9 cellular contexts compared by ENCODE assay signal in the genomic region with DNA sequence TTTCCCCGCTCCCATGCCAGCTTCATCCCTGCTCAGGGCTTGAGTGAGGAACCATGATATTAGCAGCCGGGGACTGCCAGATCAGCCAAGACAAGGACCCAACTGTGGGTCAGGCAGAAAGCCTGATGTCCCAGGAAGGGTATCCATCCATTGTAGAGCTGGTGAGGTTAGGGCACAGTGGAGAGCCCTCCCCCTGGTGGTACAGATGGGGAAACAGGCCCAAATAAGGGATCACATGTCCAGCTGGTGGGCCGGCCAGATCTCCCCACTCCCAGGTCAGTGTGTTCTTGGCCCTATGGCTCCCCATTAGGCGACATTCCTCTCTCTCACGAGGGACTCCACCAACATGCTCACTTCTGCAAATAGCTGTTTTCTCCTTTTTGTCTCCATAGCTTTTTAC. TPM values are rescaled to one million over a fixed set of nuclear protein-coding genes. Genes with fewer than 3 reads are reported as not detected.
DNase-seq lines count a peak whose midpoint lies in the region; ATAC-seq and TF ChIP-seq lines count a peak whose summit lies in the region.
"Had no signal": no experiment of that assay in that cellular context is flagged by ENCODE, and none has a peak within 500 bp of the region (broad histone marks: within the 10 kb centered on the region; RNA-seq: fewer than 3 reads in every experiment).

No MANE protein-coding gene starts in this region.

- peak; percentile 51 for TF ChIP-seq CTCF in IMR-90 (conservative IDR thresholded peaks at IDR 0.05; ENCODE audit: low read depth, low read length)
- TF ChIP-seq CTCF in astrocyte of the spinal cord (IDR thresholded peaks at IDR 0.05; ENCODE audit: low read depth, low read length): peak; percentile 70
- TF ChIP-seq CTCF in natural killer cell (IDR thresholded peaks at IDR 0.05): no peak

- no peak overlapping the region for H3K18ac ChIP-seq in IMR-90 (ENCODE audit: low read depth, low read length)

- no TSS peak for BruUV-seq in IMR-90 (replicated peaks; lab: Mats Ljungman, UMichigan)

- intact Hi-C loops in IMR-90 (cut with micrococcal nuclease) (loop anchor here (1.0 kb wide), 1 partner anchor 45 kb away; no protein-coding TSS in a partner anchor), natural killer cell (cut with micrococcal nuclease) (loop anchor here (2.0 kb wide), 1 partner anchor 45 kb away; no protein-coding TSS in a partner anchor)

- in situ Hi-C loops in IMR-90 (cut with MboI; ENCODE audit: low sequenced_read_pairs): no loop called here
- in situ Hi-C loops in astrocyte of the spinal cord (cut with HindIII; ENCODE audit: low sequenced_read_pairs): no loop called here

- 100% methylated on average over 2 of the region's 5 CpGs; no CpG with 5 or more reads in 1 of the 2 experiments for WGBS in IMR-90 (ENCODE audit: extremely low coverage in 2 of 2, insufficient read length in 1 of 2), 2 experiments

- no peak overlapping the region for H2AFZ ChIP-seq in IMR-90 (replicated peaks; ENCODE audit: low read length, poor library complexity)

- H3K9me1 ChIP-seq in IMR-90 (ENCODE audit: insufficient read depth, low read length): peaks cover 18% of the 10 kb centered on the region

- H3K27ac Mint-ChIP-seq in natural killer cell: no peak overlapping the region

- no peaks in the 10 kb centered on the region for H3K36me3 ChIP-seq in IMR-90 (ENCODE audit: control insufficient read depth, insufficient read depth, low read length)

- H2AK5ac ChIP-seq in IMR-90 (ENCODE audit: low read depth, low read length): peak overlapping the region; percentile 59; the same call in 1 of the 2 replicates

- H3K27ac ChIP-seq in IMR-90 (ENCODE audit: insufficient read depth, low read length): no peak overlapping the region

- no peak overlapping the region for H2BK5ac ChIP-seq in IMR-90 (ENCODE audit: low read depth, low read length, poor library complexity, severe bottlenecking)

- no peaks in the 10 kb centered on the region for H3K4me1 Mint-ChIP-seq in natural killer cell

- DNase-seq in ELR (ENCODE audit: low read depth) (peak; percentile 66), IMR-90 (peak; percentile 25), astrocyte of the spinal cord (ENCODE audit: low read depth, low spot score) (no peak), natural killer cell (no peak), NCI-H187 (lab: John Stamatoyannopoulos, UW) (no peak)
- DNase-seq in activated effector memory CD4-positive, alpha-beta T cell treated with anti-CD3 and anti-CD28 coated beads, Interleukin-2, amount 50 U/mL, for 16 hours: no peak

- peaks cover 10% of the 10 kb centered on the region for H3K4me1 ChIP-seq in IMR-90 (ENCODE audit: control insufficient read depth, insufficient read depth, low read length)

- no peaks in the 10 kb centered on the region for H3K9me3 Mint-ChIP-seq in natural killer cell

- POLR2A ChIA-PET in IMR-90 (lab: Charles Lee; ENCODE audit: unreplicated experiment): no interaction called here

- H3K14ac ChIP-seq in IMR-90 (replicated peaks; ENCODE audit: low read depth, low read length): no peak overlapping the region

- peak overlapping the region; percentile 36; the same call in 2 of the 3 replicates for H2BK15ac ChIP-seq in IMR-90 (ENCODE audit: low read depth, low read length)

- H4K5ac ChIP-seq in IMR-90 (ENCODE audit: low read depth, low read length): no peak overlapping the region

- H2AK9ac ChIP-seq in IMR-90 (replicated peaks; ENCODE audit: low read depth, low read length, poor library complexity): no peak overlapping the region

- H3K4me2 ChIP-seq in IMR-90 (ENCODE audit: low read depth, low read length): no peak overlapping the region

- peaks cover 9% of the 10 kb centered on the region; the same call in 1 of the 2 replicates for H3K27me3 ChIP-seq in IMR-90 (ENCODE audit: control insufficient read depth, insufficient read depth, low read length)

- H4K8ac ChIP-seq in IMR-90 (ENCODE audit: low read depth in 2 of 2, low read length in 2 of 2): no peak overlapping the region

- peak overlapping the region; percentile 56 for H3K4ac ChIP-seq in IMR-90 (ENCODE audit: low read depth, low read length)

- H3K79me1 ChIP-seq in IMR-90 (ENCODE audit: low read depth in 1 of 2, low read length in 2 of 2): no peaks in the 10 kb centered on the region

- H3K4me3 Mint-ChIP-seq in natural killer cell: no peak overlapping the region

- ATAC-seq in IMR-90 (ENCODE audit: low read depth) (peak; percentile 48; the same call in 1 of the 2 replicates), natural killer cell (peak in 2 of 3 donors; percentile 65 to 68), HG02623 (IDR thresholded peaks at IDR 0.05; ENCODE audit: unreplicated experiment) (no peak), HG02642 (IDR thresholded peaks at IDR 0.05; ENCODE audit: poor library complexity, unreplicated experiment) (no peak)

- dilution Hi-C loops in IMR-90 (cut with HindIII; ENCODE audit: low sequenced_read_pairs, unreplicated experiment): no loop called here

- CTCF ChIA-PET in IMR-90 (lab: Yijun Ruan, JAX): interaction anchor here (0.7 to 1.0 kb wide), 3 partner anchors 13 to 118 kb away, joined by 3 read pairs; no protein-coding TSS in a partner anchor

- no peaks in the 10 kb centered on the region for H3K36me3 Mint-ChIP-seq in natural killer cell

- no peak overlapping the region for H3K56ac ChIP-seq in IMR-90 (ENCODE audit: extremely low read depth, insufficient read depth, low read length)

- peak; percentile 32 for TF ChIP-seq RAD21 in IMR-90 (IDR thresholded peaks at IDR 0.05; ENCODE audit: low read length)

- H4K91ac ChIP-seq in IMR-90 (ENCODE audit: insufficient read depth, low read depth, low read length): 0 out of 2 replicates have a peak overlapping the region, but pooled peaks have one; percentile 2

- peak overlapping the region; percentile 39 for H2BK20ac ChIP-seq in IMR-90 (ENCODE audit: low read depth, low read length)

- H3K9me3 ChIP-seq in IMR-90 (ENCODE audit: control insufficient read depth, insufficient read depth, low read length): no peaks in the 10 kb centered on the region

- H3K9ac ChIP-seq in IMR-90 (ENCODE audit: low read depth, low read length): no peak overlapping the region

- peak overlapping the region; percentile 64 for H2BK120ac ChIP-seq in IMR-90 (ENCODE audit: low read depth, low read length)

- TF ChIP-seq POLR2A in IMR-90 (IDR thresholded peaks at IDR 0.05; ENCODE audit: low read depth, low read length): no peak

- H3K4me3 ChIP-seq in IMR-90 (ENCODE audit: insufficient read depth, low read depth, low read length): no peak overlapping the region
- no peak overlapping the region for H3K4me3 ChIP-seq in astrocyte of the spinal cord (ENCODE audit: low read depth, low read length)

- H3K27me3 Mint-ChIP-seq in natural killer cell (ENCODE audit: low read depth in 2 of 2): peaks cover 14 to 26% of the 10 kb centered on the region in 2 donors

- H4K20me1 ChIP-seq in IMR-90 (ENCODE audit: insufficient read depth, low read length): no peaks in the 10 kb centered on the region

- H3K23ac ChIP-seq in IMR-90 (ENCODE audit: low read depth, low read length): no peak overlapping the region

TF ChIP-seq in IMR-90, 13 proteins besides CTCF, POLR2A, EP300 and RAD21:
- TF ChIP-seq ELK1 (IDR thresholded peaks at IDR 0.05; ENCODE audit: borderline replicate concordance, low read depth, low read length) (no peak), MXI1 (IDR thresholded peaks at IDR 0.05; ENCODE audit: borderline replicate concordance, low read depth, low read length) (no peak), NFE2L2 (IDR thresholded peaks at IDR 0.05; ENCODE audit: low read depth, low read length) (no peak), MAFK (IDR thresholded peaks at IDR 0.05; ENCODE audit: low read depth, low read length) (no peak), RFX5 (IDR thresholded peaks at IDR 0.05; ENCODE audit: low read depth, low read length) (no peak), SMC3 (IDR thresholded peaks at IDR 0.05; ENCODE audit: low read depth, low read length) (peak; percentile 54), FOS (IDR thresholded peaks at IDR 0.05; ENCODE audit: low read depth, low read length) (no peak), RCOR1 (IDR thresholded peaks at IDR 0.05; ENCODE audit: insufficient replicate concordance, low read length) (no peak), BHLHE40 (IDR thresholded peaks at IDR 0.05; ENCODE audit: low read depth, low read length) (no peak)
- TF ChIP-seq, protein P1, sequence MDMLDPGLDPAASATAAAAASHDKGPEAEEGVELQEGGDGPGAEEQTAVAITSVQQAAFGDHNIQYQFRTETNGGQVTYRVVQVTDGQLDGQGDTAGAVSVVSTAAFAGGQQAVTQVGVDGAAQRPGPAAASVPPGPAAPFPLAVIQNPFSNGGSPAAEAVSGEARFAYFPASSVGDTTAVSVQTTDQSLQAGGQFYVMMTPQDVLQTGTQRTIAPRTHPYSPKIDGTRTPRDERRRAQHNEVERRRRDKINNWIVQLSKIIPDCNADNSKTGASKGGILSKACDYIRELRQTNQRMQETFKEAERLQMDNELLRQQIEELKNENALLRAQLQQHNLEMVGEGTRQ (IDR thresholded peaks at IDR 0.05; ENCODE audit: low read depth, low read length): peak; percentile 58; the same call in 1 of the 2 replicates

RNA-seq across cellular contexts. Expression of gene CDX1, which starts 9.0 kb away (rescaled TPM):
- total RNA-seq in IMR-90 (2012; rRNA removed) (0.18 TPM in 1 of 2 replicates, not detected in the other), natural killer cell (not detected)
- 0.22 and 0.24 TPM in 2 replicates for polyA plus RNA-seq in IMR-90 (2012; rRNA removed)
- 0.22 and 0.56 TPM in 2 replicates for polyA plus RNA-seq in IMR-90 (2012; cell fraction: cytosol; rRNA removed)
- 0.28 and 0.41 TPM in 2 replicates for polyA plus RNA-seq in IMR-90 (2012; cell fraction: nucleus; rRNA removed; ENCODE audit: low replicate concordance)

RNA-seq across cellular contexts. Expression of gene SLC6A7, which starts 14.3 kb away (rescaled TPM):
- under 0.01 TPM in 1 of 2 replicates, not detected in the other for total RNA-seq in IMR-90 (2012; rRNA removed)
- polyA plus RNA-seq in IMR-90 (2012; rRNA removed): not detected in 2 replicates
- polyA plus RNA-seq in IMR-90 (2012; cell fraction: cytosol; rRNA removed): 0.01 TPM in 1 of 2 replicates, not detected in the other
- polyA plus RNA-seq in IMR-90 (2012; cell fraction: nucleus; rRNA removed; ENCODE audit: low replicate concordance): 0.08 and 0.16 TPM in 2 replicates
- total RNA-seq in natural killer cell: not detected
- polyA plus RNA-seq: esophagus had no signal

RNA-seq across cellular contexts. Expression of gene PDGFRB, which starts 19.9 kb away (rescaled TPM):
- total RNA-seq in IMR-90 (2012; rRNA removed) (81.9 and 108 TPM in 2 replicates), natural killer cell (10 to 100 TPM; 44.8 to 93.1 (median 61.6) TPM)
- polyA plus RNA-seq in IMR-90 (2012; rRNA removed): 122 and 124 TPM in 2 replicates
- 69.9 and 116 TPM in 2 replicates for polyA plus RNA-seq in IMR-90 (2012; cell fraction: cytosol; rRNA removed)
- 238 and 330 TPM in 2 replicates for polyA plus RNA-seq in IMR-90 (2012; cell fraction: nucleus; rRNA removed; ENCODE audit: low replicate concordance)

Comparison
In these comparisons a context has a peak if more than half of its experiments do, and no peak if none do; other contexts are left out.
1. DNase-seq: peak in ELR (single experiment) and IMR-90 (single experiment); none in astrocyte of the spinal cord (single experiment), natural killer cell (single experiment), activated effector memory CD4-positive, alpha-beta T cell treated with anti-CD3 and anti-CD28 coated beads, Interleukin-2, amount 50 U/mL, for 16 hours (single experiment) and NCI-H187 (0 of 2).
2. ATAC-seq: peak in IMR-90 (single experiment) and natural killer cell (2 of 3); none in HG02623 (single experiment) and HG02642 (single experiment).